25 cellular contexts compared by ENCODE assay signal in the genomic region with DNA sequence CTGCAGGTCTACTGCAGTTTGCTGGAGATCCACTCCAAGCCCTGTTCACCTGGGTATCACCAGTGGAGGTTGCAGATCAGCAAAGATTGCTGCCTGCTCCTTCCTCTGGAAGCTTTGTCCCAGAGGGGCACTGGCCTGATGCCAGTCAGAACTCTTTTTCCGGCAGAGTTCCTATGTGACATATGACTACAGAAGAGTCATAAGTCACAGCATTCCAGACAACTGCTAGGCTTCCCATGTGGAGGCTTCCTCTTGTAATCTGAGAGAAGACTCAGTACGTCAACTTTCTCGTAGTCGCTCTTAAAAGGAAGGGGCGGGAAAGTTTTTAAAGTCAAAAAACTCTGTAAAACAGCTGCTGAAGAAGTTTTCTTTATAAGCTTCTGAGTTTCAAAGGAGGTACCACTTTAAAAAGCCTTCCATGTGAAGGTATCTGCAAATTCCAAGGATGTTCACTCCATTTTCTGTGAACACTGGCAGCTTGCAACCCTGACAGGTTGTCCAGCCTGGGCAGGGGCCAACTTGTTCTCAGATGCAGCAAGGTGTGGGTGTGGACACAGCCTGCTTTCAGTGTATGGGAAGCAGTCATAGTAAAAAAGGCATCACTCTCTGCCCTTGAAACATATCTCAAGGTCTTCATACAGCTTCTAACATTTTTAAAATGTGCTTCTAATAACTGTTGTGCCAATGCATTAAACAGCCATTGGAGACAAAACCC.
A peak's percentile ranks its signal among the peaks of the same experiment; 100 is the strongest.
DNase-seq lines count a peak whose midpoint lies in the region; ATAC-seq and TF ChIP-seq lines count a peak whose summit lies in the region.
"Had no signal": no experiment of that assay in that cellular context is flagged by ENCODE, and none has a peak within 500 bp of the region (broad histone marks: within the 10 kb centered on the region; RNA-seq: fewer than 3 reads in every experiment).

No MANE protein-coding gene starts in this region.

- DNase-seq in EH (ENCODE audit: low read depth) = peak; percentile 60
- peak; percentile 82 for DNase-seq in RPMI7951 (ENCODE audit: low read depth)
- DNase-seq in epithelial cell of esophagus (ENCODE audit: low read depth) = peak; percentile 50
- DNase-seq in myocyte (ENCODE audit: low read depth) = peak; percentile 36
- no peak for DNase-seq in natural killer cell
- no peak for DNase-seq in NOMO-1 treated with DMSO at 0.1 percent for 48 hours (lab: John Stamatoyannopoulos, UW; ENCODE audit: unreplicated experiment)
- no peak for DNase-seq in iPS-NIHi7 (ENCODE audit: extremely low spot score)
- DNase-seq: activated CD4-positive, alpha-beta T cell treated with anti-CD3 and anti-CD28 coated beads for 36 hours; activated CD8-positive, alpha-beta memory T cell treated with anti-CD3 and anti-CD28 coated beads for 24 hours; activated gamma-delta T cell treated with Interleukin-2 at 50 U/mL for 16 hours; activated T-cell treated with anti-CD3 and anti-CD28 coated beads, Interleukin-2, amount 50 U/mL, for 24 hours; colonic mucosa; endodermal cell; NCI-H1092 treated with DMSO at 0.1 percent for 48 hours; NCI-H1930; NCI-H2227 treated with DMSO at 0.1 percent for 48 hours; NCI-H82; occipital lobe; small intestine; stimulated activated CD4-positive, alpha-beta T cell treated with anti-CD3 and anti-CD28 coated beads, Interleukin-2, amount 100 ng/mL, for 48 hours; stimulated activated naive B cell treated with anti-CD40 and anti-IgM and Interleukin-4, amounts not matched to agents 10 μg/mL and 1 μg/mL and 100 μg/mL, for 72 hours; uterus had no signal

- peaks cover 0 to 4% of the 10 kb centered on the region in 2 donors for H3K4me1 Mint-ChIP-seq in natural killer cell
- H3K4me1 Mint-ChIP-seq: activated CD4-positive, alpha-beta T cell treated with anti-CD3 and anti-CD28 coated beads for 36 hours; stimulated activated naive B cell treated with anti-CD40 and anti-IgM and Interleukin-4, amounts not matched to agents 10 μg/mL and 1 μg/mL and 100 μg/mL, for 72 hours had no signal

- ATAC-seq in natural killer cell (no peak), GM19395 (IDR thresholded peaks at IDR 0.05; ENCODE audit: unreplicated experiment) (no peak)
- ATAC-seq: activated CD4-positive, alpha-beta T cell treated with anti-CD3 and anti-CD28 coated beads for 36 hours; HCT116; stimulated activated naive B cell treated with anti-CD40 and anti-IgM and Interleukin-4, amounts not matched to agents 10 μg/mL and 1 μg/mL and 100 μg/mL, for 72 hours had no signal

- intact Hi-C loops in natural killer cell (cut with micrococcal nuclease) = no loop called here

- H3K4me3 Mint-ChIP-seq in natural killer cell = no peak overlapping the region
- H3K4me3 Mint-ChIP-seq: activated CD4-positive, alpha-beta T cell treated with anti-CD3 and anti-CD28 coated beads for 36 hours; activated T-cell treated with anti-CD3 and anti-CD28 coated beads, Interleukin-2, amount 50 U/mL, for 24 hours; brain; endodermal cell; stimulated activated naive B cell treated with anti-CD40 and anti-IgM and Interleukin-4, amounts not matched to agents 10 μg/mL and 1 μg/mL and 100 μg/mL, for 72 hours had no signal

- H3K27ac Mint-ChIP-seq in natural killer cell = no peak overlapping the region
- H3K27ac Mint-ChIP-seq: activated CD4-positive, alpha-beta T cell treated with anti-CD3 and anti-CD28 coated beads for 36 hours; activated T-cell treated with anti-CD3 and anti-CD28 coated beads, Interleukin-2, amount 50 U/mL, for 24 hours; brain; endodermal cell; stimulated activated naive B cell treated with anti-CD40 and anti-IgM and Interleukin-4, amounts not matched to agents 10 μg/mL and 1 μg/mL and 100 μg/mL, for 72 hours had no signal

- H3K27me3 Mint-ChIP-seq in natural killer cell (ENCODE audit: low read depth in 2 of 2) = peaks cover 36 to 40% of the 10 kb centered on the region in 2 donors
- H3K27me3 Mint-ChIP-seq: activated CD4-positive, alpha-beta T cell treated with anti-CD3 and anti-CD28 coated beads for 36 hours; stimulated activated naive B cell treated with anti-CD40 and anti-IgM and Interleukin-4, amounts not matched to agents 10 μg/mL and 1 μg/mL and 100 μg/mL, for 72 hours had no signal

- no peaks in the 10 kb centered on the region for H3K9me3 Mint-ChIP-seq in natural killer cell
- H3K9me3 Mint-ChIP-seq: activated T-cell treated with anti-CD3 and anti-CD28 coated beads, Interleukin-2, amount 50 U/mL, for 24 hours; endodermal cell; stimulated activated naive B cell treated with anti-CD40 and anti-IgM and Interleukin-4, amounts not matched to agents 10 μg/mL and 1 μg/mL and 100 μg/mL, for 72 hours had no signal

- TF ChIP-seq CTCF in epithelial cell of esophagus (IDR thresholded peaks at IDR 0.05; ENCODE audit: insufficient read depth, low read depth, low read length, missing control alignments) = no peak
- TF ChIP-seq CTCF in natural killer cell (IDR thresholded peaks at IDR 0.05) = no peak

- no peak overlapping the region for H3K4me3 ChIP-seq in epithelial cell of esophagus (ENCODE audit: low read length)
- H3K4me3 ChIP-seq: colonic mucosa, uterus had no signal

- no peaks in the 10 kb centered on the region for H3K36me3 Mint-ChIP-seq in natural killer cell
- H3K36me3 Mint-ChIP-seq: brain; stimulated activated naive B cell treated with anti-CD40 and anti-IgM and Interleukin-4, amounts not matched to agents 10 μg/mL and 1 μg/mL and 100 μg/mL, for 72 hours had no signal

Comparison
In these comparisons a context has a peak if more than half of its experiments do, and no peak if none do; other contexts are left out.
1. DNase-seq: peak in EH (single experiment), RPMI7951 (single experiment), epithelial cell of esophagus (single experiment) and myocyte (single experiment); none in natural killer cell (single experiment), NOMO-1 treated with DMSO at 0.1 percent for 48 hours (single experiment) and iPS-NIHi7 (single experiment).